ENCODE assay signal across 8 cellular contexts in genomic region chr1:57957576-57957975, GRCh38.
"Had no signal": no experiment of that assay in that cellular context is flagged by ENCODE, and none has a peak within 500 bp of the region (broad histone marks: within the 10 kb centered on the region; RNA-seq: fewer than 3 reads in every experiment).

No MANE protein-coding gene starts in this region.

- H3K9me3 ChIP-seq: HAP-1 had no signal

- H3K4me1 ChIP-seq: HAP-1 had no signal

- H3K4me3 Mint-ChIP-seq: HFFc6 had no signal

- H3K9ac ChIP-seq: GM23248 had no signal

- ATAC-seq: HCT116 had no signal

- H3K4me3 ChIP-seq: GM23248, HAP-1 had no signal

- H3K27ac ChIP-seq: GM23248, HL-60 had no signal

- DNase-seq: GM23248, GOT3, H7, HFFc6, IMR-90 had no signal

- H2AFZ ChIP-seq: GM23248 had no signal

- H3K36me3 ChIP-seq: HAP-1 had no signal

- H3K27ac Mint-ChIP-seq: HFFc6 had no signal
